29 cellular contexts compared by ENCODE assay signal in genomic region chr3:98646680-98647079, GRCh38.
"Had no signal": no experiment of that assay in that cellular context is flagged by ENCODE, and none has a peak within 500 bp of the region (broad histone marks: within the 10 kb centered on the region; RNA-seq: fewer than 3 reads in every experiment).

No MANE protein-coding gene starts in this region.

- H3K79me2 ChIP-seq: hepatocyte had no signal

- H3K4me1 ChIP-seq: body of pancreas, colonic mucosa, esophagus squamous epithelium, gastroesophageal sphincter had no signal

- H3K27ac ChIP-seq: body of pancreas, colonic mucosa, epithelial cell of prostate, esophagus squamous epithelium, gastroesophageal sphincter, heart right ventricle, hepatocyte, WERI-Rb-1 had no signal

- H2AFZ ChIP-seq: hepatocyte had no signal

- H3K27me3 ChIP-seq: body of pancreas, colonic mucosa, esophagus squamous epithelium, gastroesophageal sphincter, heart right ventricle, hepatocyte had no signal

- H3K9me3 ChIP-seq: body of pancreas, colonic mucosa, esophagus squamous epithelium, gastroesophageal sphincter, heart right ventricle had no signal

- H3K4me2 ChIP-seq: hepatocyte had no signal

- DNase-seq: activated B cell treated with CpG ODN at 0.5 μM for 24 hours; activated CD4-positive, alpha-beta T cell treated with anti-CD3 and anti-CD28 coated beads for 48 hours; activated CD4-positive, alpha-beta T cell treated with anti-CD3 and anti-CD28 coated beads, Interleukin-2, amount 50 U/mL, for 1 hour; activated CD4-positive, alpha-beta T cell treated with anti-CD3 and anti-CD28 coated beads, Interleukin-2, amount 50 U/mL, for 48 hours; activated CD8-positive, alpha-beta memory T cell treated with anti-CD3 and anti-CD28 coated beads for 24 hours; activated CD8-positive, alpha-beta T cell treated with anti-CD3 and anti-CD28 coated beads for 36 hours; activated effector memory CD4-positive, alpha-beta T cell treated with Interleukin-2 at 50 U/mL for 16 hours; activated gamma-delta T cell treated with Interleukin-2 at 50 U/mL for 16 hours; activated naive CD4-positive, alpha-beta T cell treated with anti-CD3 and anti-CD28 coated beads, Interleukin-2, amount 50 U/mL, for 16 hours; activated naive CD4-positive, alpha-beta T cell treated with Interleukin-2 at 50 U/mL for 16 hours; activated T-cell treated with anti-CD3 and anti-CD28 coated beads, Interleukin-2, amount 50 U/mL, for 4 hours; amygdala; aorta; body of pancreas; caudate nucleus; colonic mucosa; effector CD8-positive, alpha-beta T cell; esophagus squamous epithelium; foreskin melanocyte; heart right ventricle; T1000; WERI-Rb-1 had no signal

- H3K36me3 ChIP-seq: colonic mucosa, esophagus squamous epithelium, gastroesophageal sphincter, heart right ventricle, WERI-Rb-1 had no signal

- FAIRE-seq: endometrium, endothelial cell of umbilical vein had no signal

- H3K4me3 ChIP-seq: body of pancreas, colonic mucosa, esophagus squamous epithelium, gastroesophageal sphincter, heart right ventricle, hepatocyte had no signal

- ATAC-seq: activated CD4-positive, CD25-positive, alpha-beta regulatory T cell treated with anti-CD3 and anti-CD28 coated beads, Interleukin-2, amount 50 U/mL, for 24 hours; activated CD8-positive, alpha-beta T cell treated with anti-CD3 and anti-CD28 coated beads for 36 hours; activated T-cell treated with anti-CD3 and anti-CD28 coated beads, Interleukin-2, amount 50 U/mL, for 4 hours; activated T-helper 17 cell treated with anti-CD3 and anti-CD28 coated beads, Interleukin-2, amount 50 U/mL, for 72 hours; body of pancreas; gastroesophageal sphincter; heart right ventricle had no signal
